19 cellular contexts compared by ENCODE assay signal in genomic region chr14:56153271-56153670, GRCh38. TPM values are rescaled to one million over a fixed set of nuclear protein-coding genes. Genes with fewer than 3 reads are reported as not detected.
DNase-seq lines count a peak whose midpoint lies in the region; ATAC-seq, FAIRE-seq and TF ChIP-seq lines count a peak whose summit lies in the region.
"Had no signal": no experiment of that assay in that cellular context is flagged by ENCODE, and none has a peak within 500 bp of the region (broad histone marks: within the 10 kb centered on the region; RNA-seq: fewer than 3 reads in every experiment).

No MANE protein-coding gene starts in this region.

- no peak overlapping the region for H3K23ac ChIP-seq in IMR-90 (ENCODE audit: low read depth, low read length)

- H3K14ac ChIP-seq in IMR-90 (replicated peaks; ENCODE audit: low read depth, low read length), result no peak overlapping the region

- no peak overlapping the region for H2BK15ac ChIP-seq in IMR-90 (ENCODE audit: low read depth, low read length)

- ATAC-seq in IMR-90 (ENCODE audit: low read depth) (no peak), right cardiac atrium (no peak)
- ATAC-seq: A549, GM12878, HepG2, Panc1 had no signal

- H2BK5ac ChIP-seq in IMR-90 (ENCODE audit: low read depth, low read length, poor library complexity, severe bottlenecking), result no peak overlapping the region

- no peak overlapping the region for H3K4me3 Mint-ChIP-seq in astrocyte (ENCODE audit: unreplicated experiment)
- H3K4me3 Mint-ChIP-seq: CD4-positive, alpha-beta T cell had no signal

- peaks cover 28% of the 10 kb centered on the region for H3K79me2 ChIP-seq in astrocyte (ENCODE audit: insufficient read depth, low read length)

- H3K4me1 ChIP-seq in IMR-90 (ENCODE audit: control insufficient read depth, insufficient read depth, low read length) (peaks cover 9% of the 10 kb centered on the region), astrocyte (ENCODE audit: insufficient read depth, low read length) (no peaks in the 10 kb centered on the region), right cardiac atrium (ENCODE audit: control insufficient read depth, insufficient read depth, low read length) (peaks cover 4% of the 10 kb centered on the region)
- H3K4me1 ChIP-seq: A549, Caco-2, SJCRH30 had no signal

- no peak overlapping the region for H2BK120ac ChIP-seq in IMR-90 (ENCODE audit: low read depth, low read length)

- H3K9me3 ChIP-seq in IMR-90 (ENCODE audit: control insufficient read depth, insufficient read depth, low read length), result no peaks in the 10 kb centered on the region; the same call in 1 of the 2 replicates
- no peaks in the 10 kb centered on the region for H3K9me3 ChIP-seq in astrocyte (ENCODE audit: insufficient read depth, low read depth, low read length)
- no peaks in the 10 kb centered on the region for H3K9me3 ChIP-seq in right cardiac atrium (ENCODE audit: control insufficient read depth, low read length)
- H3K9me3 ChIP-seq: A549, Caco-2, SJCRH30 had no signal

- no peak for TF ChIP-seq POLR2A in IMR-90 (IDR thresholded peaks at IDR 0.05; ENCODE audit: low read depth, low read length)

- H4K5ac ChIP-seq in IMR-90 (ENCODE audit: low read depth, low read length), result no peak overlapping the region

- no peak overlapping the region for H3K18ac ChIP-seq in IMR-90 (ENCODE audit: low read depth, low read length)

- H2AK9ac ChIP-seq in IMR-90 (replicated peaks; ENCODE audit: low read depth, low read length, poor library complexity), result no peak overlapping the region

- H4K20me1 ChIP-seq in IMR-90 (ENCODE audit: insufficient read depth, low read length) (peaks cover 24% of the 10 kb centered on the region; the same call in 1 of the 2 replicates), astrocyte (ENCODE audit: insufficient read depth, low read length) (peaks cover 10% of the 10 kb centered on the region)

- H3K4me1 Mint-ChIP-seq in astrocyte (ENCODE audit: low read depth, unreplicated experiment), result peaks cover 11% of the 10 kb centered on the region

- H3K36me3 ChIP-seq in IMR-90 (ENCODE audit: control insufficient read depth, insufficient read depth, low read length) (no peaks in the 10 kb centered on the region), astrocyte (ENCODE audit: insufficient read depth, low read length) (no peaks in the 10 kb centered on the region)
- H3K36me3 ChIP-seq: SJCRH30 had no signal

- no TSS peak for BruUV-seq in IMR-90 (replicated peaks; lab: Mats Ljungman, UMichigan)

- POLR2A ChIA-PET in IMR-90 (lab: Charles Lee; ENCODE audit: unreplicated experiment), result no interaction called here

- in situ Hi-C loops in IMR-90 (cut with MboI; ENCODE audit: low sequenced_read_pairs), result no loop called here

- no peak overlapping the region for H2AFZ ChIP-seq in IMR-90 (replicated peaks; ENCODE audit: low read length, poor library complexity)
- H2AFZ ChIP-seq in astrocyte (ENCODE audit: low read depth, low read length), result no peak overlapping the region

- no peak overlapping the region for H4K91ac ChIP-seq in IMR-90 (ENCODE audit: insufficient read depth, low read depth, low read length)

- H3K4me2 ChIP-seq in IMR-90 (ENCODE audit: low read depth, low read length) (no peak overlapping the region), astrocyte (ENCODE audit: low read length) (no peak overlapping the region)
- H3K4me2 ChIP-seq: A549, KMS-11 had no signal

- H3K56ac ChIP-seq in IMR-90 (ENCODE audit: extremely low read depth, insufficient read depth, low read length), result no peak overlapping the region

- TF ChIP-seq CTCF in IMR-90 (conservative IDR thresholded peaks at IDR 0.05; ENCODE audit: low read depth, low read length) (no peak), astrocyte (IDR thresholded peaks at IDR 0.05; ENCODE audit: insufficient read depth, low read depth, low read length) (no peak), fibroblast of pulmonary artery (IDR thresholded peaks at IDR 0.05; ENCODE audit: low read length, missing control alignments) (no peak)

- H3K9me3 Mint-ChIP-seq in astrocyte (ENCODE audit: unreplicated experiment), result no peaks in the 10 kb centered on the region
- H3K9me3 Mint-ChIP-seq: CD4-positive, alpha-beta T cell had no signal

- H3K27me3 ChIP-seq in IMR-90 (ENCODE audit: control insufficient read depth, insufficient read depth, low read length), result no peaks in the 10 kb centered on the region
- no peaks in the 10 kb centered on the region for H3K27me3 ChIP-seq in astrocyte (ENCODE audit: insufficient read depth, low read length)
- no peaks in the 10 kb centered on the region for H3K27me3 ChIP-seq in right cardiac atrium (ENCODE audit: control insufficient read depth, insufficient read depth)
- H3K27me3 ChIP-seq: SJCRH30 had no signal

- no peak overlapping the region for H2BK20ac ChIP-seq in IMR-90 (ENCODE audit: low read depth, low read length)

- CTCF ChIA-PET in IMR-90 (lab: Yijun Ruan, JAX), result no interaction called here

- FAIRE-seq in astrocyte (lab: Jason Lieb, UNC), result peak; percentile 62
- FAIRE-seq: A549, GM12878, HepG2 had no signal

- H3K27ac ChIP-seq in IMR-90 (ENCODE audit: insufficient read depth, low read length) (no peak overlapping the region), astrocyte (ENCODE audit: low read depth, low read length) (no peak overlapping the region), right cardiac atrium (ENCODE audit: low read length) (no peak overlapping the region)
- H3K27ac ChIP-seq: A549, KMS-11, SJCRH30 had no signal

- no CpG with 5 or more reads among the region's 2 CpGs for WGBS in IMR-90 (ENCODE audit: extremely low coverage in 2 of 2, insufficient read length in 1 of 2), 2 experiments
- WGBS in right cardiac atrium, result 80% methylated on average over 2 of the region's 2 CpGs

- no peaks in the 10 kb centered on the region for H3K36me3 Mint-ChIP-seq in astrocyte (ENCODE audit: low read depth, unreplicated experiment)

- H3K9ac ChIP-seq in IMR-90 (ENCODE audit: low read depth, low read length), result no peak overlapping the region
- H3K9ac ChIP-seq in astrocyte (ENCODE audit: low read length), result no peak overlapping the region
- H3K9ac ChIP-seq: KMS-11 had no signal

- H3K27me3 Mint-ChIP-seq in astrocyte (ENCODE audit: low read depth, unreplicated experiment), result no peaks in the 10 kb centered on the region
- H3K27me3 Mint-ChIP-seq: CD4-positive, alpha-beta T cell had no signal

- TF ChIP-seq RAD21 in IMR-90 (IDR thresholded peaks at IDR 0.05; ENCODE audit: low read length), result no peak

- dilution Hi-C loops in IMR-90 (cut with HindIII; ENCODE audit: low sequenced_read_pairs, unreplicated experiment), result no loop called here

- no peak overlapping the region for H3K4ac ChIP-seq in IMR-90 (ENCODE audit: low read depth, low read length)

- no peak overlapping the region for H4K8ac ChIP-seq in IMR-90 (ENCODE audit: low read depth in 2 of 2, low read length in 2 of 2)

- peaks cover 15 to 57% of the 10 kb centered on the region in 2 experiments for H3K79me1 ChIP-seq in IMR-90 (ENCODE audit: low read depth in 1 of 2, low read length in 2 of 2)

- peaks cover 10% of the 10 kb centered on the region; the same call in 1 of the 2 replicates for H3K9me1 ChIP-seq in IMR-90 (ENCODE audit: insufficient read depth, low read length)

- H3K4me3 ChIP-seq in IMR-90 (ENCODE audit: insufficient read depth, low read depth, low read length) (no peak overlapping the region), astrocyte (ENCODE audit: insufficient read depth, low read depth, low read length) (no peak overlapping the region), fibroblast of pulmonary artery (replicated peaks; ENCODE audit: low read depth, low read length) (no peak overlapping the region), right cardiac atrium (ENCODE audit: low read length) (no peak overlapping the region)
- H3K4me3 ChIP-seq: A549, GM12878, SJCRH30 had no signal

- intact Hi-C loops in IMR-90 (cut with micrococcal nuclease), result no loop called here
- intact Hi-C loops in right cardiac atrium (cut with DNase I), result no loop called here

- no peak overlapping the region for H3K27ac Mint-ChIP-seq in astrocyte (ENCODE audit: unreplicated experiment)
- H3K27ac Mint-ChIP-seq: CD4-positive, alpha-beta T cell had no signal

- no peak overlapping the region for H2AK5ac ChIP-seq in IMR-90 (ENCODE audit: low read depth, low read length)

- DNase-seq in IMR-90 (peak; percentile 32), astrocyte (ENCODE audit: low read depth) (no peak), fibroblast of pulmonary artery (ENCODE audit: low read depth) (peak; percentile 27), renal cortical epithelial cell (ENCODE audit: low read depth) (peak; percentile 34), right cardiac atrium (no peak), ecto neural progenitor cell (ENCODE audit: low spot score) (no peak)
- DNase-seq in activated CD4-positive, alpha-beta T cell treated with anti-CD3 and anti-CD28 coated beads, Interleukin-2, amount 50 U/mL, for 48 hours, result no peak
- DNase-seq: Caco-2; CD4-positive, alpha-beta T cell; GOT3; NCI-H1105; NCI-H2081 treated with DMSO at 0.1 percent for 48 hours; NCI-H446 treated with DMSO at 0.1 percent for 48 hours; SJCRH30 had no signal

TF ChIP-seq in IMR-90, 13 proteins besides CTCF, POLR2A, EP300 and RAD21 (continues in another document):
- TF ChIP-seq MAZ (IDR thresholded peaks at IDR 0.05; ENCODE audit: borderline replicate concordance, low read depth, low read length), result no peak
- no peak for TF ChIP-seq NFE2L2 (IDR thresholded peaks at IDR 0.05; ENCODE audit: low read depth, low read length)
- TF ChIP-seq RFX5 (IDR thresholded peaks at IDR 0.05; ENCODE audit: low read depth, low read length), result no peak
- TF ChIP-seq SMC3 (IDR thresholded peaks at IDR 0.05; ENCODE audit: low read depth, low read length), result no peak
- TF ChIP-seq BHLHE40 (IDR thresholded peaks at IDR 0.05; ENCODE audit: low read depth, low read length), result no peak
- no peak for TF ChIP-seq MAFK (IDR thresholded peaks at IDR 0.05; ENCODE audit: low read depth, low read length)
- no peak for TF ChIP-seq CHD1 (IDR thresholded peaks at IDR 0.05; ENCODE audit: low read depth, low read length)
- TF ChIP-seq RCOR1 (IDR thresholded peaks at IDR 0.05; ENCODE audit: insufficient replicate concordance, low read length), result no peak
- TF ChIP-seq MXI1 (IDR thresholded peaks at IDR 0.05; ENCODE audit: borderline replicate concordance, low read depth, low read length), result no peak

RNA-seq across cellular contexts. Expression of gene PELI2, which starts 35.1 kb away (rescaled TPM):
- total RNA-seq in IMR-90 (2012; rRNA removed) (31.7 and 36.7 TPM in 2 replicates), astrocyte (5.2 and 5.3 TPM in 2 replicates), renal cortical epithelial cell (2.1 and 8.9 TPM in 2 replicates), right cardiac atrium (1 to 10 TPM; 4.5 to 6.8 (median 4.8) TPM)
- polyA plus RNA-seq in IMR-90 (2012; rRNA removed) (6.0 and 7.4 TPM in 2 replicates), right cardiac atrium (1.4 TPM)
- polyA plus RNA-seq in IMR-90 (2012; cell fraction: cytosol; rRNA removed), result 1.6 and 2.4 TPM in 2 replicates
- 5.8 and 13.1 TPM in 2 replicates for polyA plus RNA-seq in IMR-90 (2012; cell fraction: nucleus; rRNA removed; ENCODE audit: low replicate concordance)
- total RNA-seq: HepG2 had no signal

Comparison
In these comparisons a context has a peak if more than half of its experiments do, and no peak if none do; other contexts are left out.
1. DNase-seq: peak in IMR-90 (single experiment), fibroblast of pulmonary artery (single experiment) and renal cortical epithelial cell (single experiment); none in astrocyte (single experiment), right cardiac atrium (0 of 3), activated CD4-positive, alpha-beta T cell treated with anti-CD3 and anti-CD28 coated beads, Interleukin-2, amount 50 U/mL, for 48 hours (0 of 2) and ecto neural progenitor cell (single experiment).